ENCODE assay signal across 22 cellular contexts in the genomic region with DNA sequence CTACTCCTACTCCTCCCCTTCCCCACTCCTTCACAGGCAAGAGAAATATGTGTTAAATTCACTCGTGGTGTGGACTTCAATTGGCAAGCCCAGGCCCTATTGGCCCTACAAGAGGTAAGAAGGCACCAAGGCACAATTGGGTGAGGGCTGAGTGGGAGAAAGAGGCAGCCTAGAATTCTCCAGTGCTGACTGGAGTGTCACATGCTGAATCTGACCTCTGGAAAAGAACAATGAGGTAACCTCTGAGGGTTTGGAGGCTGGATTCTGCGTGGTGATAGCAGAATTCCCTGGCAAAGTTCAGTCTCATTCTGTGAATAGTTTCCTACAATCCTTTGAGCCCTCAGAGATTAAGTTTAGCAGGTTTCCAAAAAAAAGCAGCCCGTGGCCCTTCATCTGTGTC. TPM values are rescaled to one million over a fixed set of nuclear protein-coding genes. Genes with fewer than 3 reads are reported as not detected.
"Had no signal": no experiment of that assay in that cellular context is flagged by ENCODE, and none has a peak within 500 bp of the region (broad histone marks: within the 10 kb centered on the region; RNA-seq: fewer than 3 reads in every experiment).

No MANE protein-coding gene starts in this region.

- H3K4me1 Mint-ChIP-seq: natural killer cell had no signal

- H3K27ac Mint-ChIP-seq: activated CD8-positive, alpha-beta T cell treated with anti-CD3 and anti-CD28 coated beads, Interleukin-2, amount 10 ng/mL, durations not matched to agents 7 days and 5 days; activated naive CD8-positive, alpha-beta T cell treated with anti-CD3 and anti-CD28 coated beads, Interleukin-2, amount 50 U/mL, for 24 hours; natural killer cell; stimulated activated naive CD8-positive, alpha-beta T cell treated with anti-CD3 and anti-CD28 coated beads, Interleukin-15, amount 100 ng/mL, for 72 hours; T-helper 1 cell treated with Interleukin-12 subunit alpha and Interleukin-12 subunit beta and Interleukin-4 antibody, amounts not matched to agents 30 μg/mL and 1 μg/mL, for 36 hours; type B pancreatic cell; WTC11 had no signal

- H3K36me3 Mint-ChIP-seq: natural killer cell had no signal

- H3K27ac ChIP-seq: ascending aorta, cardiac muscle cell, esophagus squamous epithelium, psoas muscle, spleen had no signal

- H3K4me2 ChIP-seq: SK-N-SH had no signal

- FAIRE-seq: endothelial cell of umbilical vein, frontal cortex had no signal

- H3K4me3 ChIP-seq: ascending aorta, cardiac muscle cell, esophagus squamous epithelium, psoas muscle, spleen had no signal

- ATAC-seq: activated CD8-positive, alpha-beta T cell treated with anti-CD3 and anti-CD28 coated beads, Interleukin-2, amount 10 ng/mL, durations not matched to agents 7 days and 5 days; activated naive CD8-positive, alpha-beta T cell treated with anti-CD3 and anti-CD28 coated beads, Interleukin-2, amount 50 U/mL, for 24 hours; natural killer cell; sciatic nerve; stimulated activated naive CD8-positive, alpha-beta T cell treated with anti-CD3 and anti-CD28 coated beads, Interleukin-15, amount 100 ng/mL, for 72 hours; WTC11 had no signal

- H3K4me1 ChIP-seq: ascending aorta, esophagus squamous epithelium, psoas muscle had no signal

- H3K4me3 Mint-ChIP-seq: activated CD8-positive, alpha-beta T cell treated with anti-CD3 and anti-CD28 coated beads, Interleukin-2, amount 10 ng/mL, durations not matched to agents 7 days and 5 days; activated naive CD8-positive, alpha-beta T cell treated with anti-CD3 and anti-CD28 coated beads, Interleukin-2, amount 50 U/mL, for 24 hours; natural killer cell; stimulated activated naive CD8-positive, alpha-beta T cell treated with anti-CD3 and anti-CD28 coated beads, Interleukin-15, amount 100 ng/mL, for 72 hours; T-helper 1 cell treated with Interleukin-12 subunit alpha and Interleukin-12 subunit beta and Interleukin-4 antibody, amounts not matched to agents 30 μg/mL and 1 μg/mL, for 36 hours; type B pancreatic cell; WTC11 had no signal

- H3K9me3 Mint-ChIP-seq: natural killer cell had no signal

- H3K27me3 ChIP-seq: ascending aorta, cardiac muscle cell, heart right ventricle, spleen had no signal

- DNase-seq: activated CD4-positive, alpha-beta T cell treated with anti-CD3 and anti-CD28 coated beads for 4 hours; activated CD8-positive, alpha-beta memory T cell treated with anti-CD3 and anti-CD28 coated beads, Interleukin-2, amount 50 U/mL, for 48 hours; activated CD8-positive, alpha-beta T cell treated with anti-CD3 and anti-CD28 coated beads, Interleukin-2, amount 10 ng/mL, durations not matched to agents 7 days and 5 days; activated naive CD4-positive, alpha-beta T cell; activated naive CD8-positive, alpha-beta T cell treated with anti-CD3 and anti-CD28 coated beads, Interleukin-2, amount 50 U/mL, for 24 hours; esophagus squamous epithelium; heart right ventricle; natural killer cell; psoas muscle; SK-N-SH; spleen; stimulated activated naive CD8-positive, alpha-beta T cell treated with anti-CD3 and anti-CD28 coated beads, Interleukin-15, amount 100 ng/mL, for 72 hours had no signal

- H3K9ac ChIP-seq: SK-N-SH had no signal

- H3K9me3 ChIP-seq: ascending aorta, esophagus squamous epithelium, psoas muscle had no signal

- H3K27me3 Mint-ChIP-seq: type B pancreatic cell had no signal

- H3K36me3 ChIP-seq: ascending aorta, cardiac muscle cell had no signal

RNA-seq across cellular contexts. Expression of a gene that starts 6.9 kb away (rescaled TPM):
- total RNA-seq: ascending aorta, psoas muscle had no signal

RNA-seq across cellular contexts. Expression of a gene that starts 55.2 kb away (rescaled TPM):
- total RNA-seq: activated CD8-positive, alpha-beta T cell treated with anti-CD3 and anti-CD28 coated beads, Interleukin-2, amount 10 ng/mL, durations not matched to agents 7 days and 5 days; ascending aorta; endothelial cell of umbilical vein; esophagus squamous epithelium; lung microvascular endothelial cell; mononuclear cell; natural killer cell; sciatic nerve had no signal
